23 cellular contexts compared by ENCODE assay signal in genomic region chr7:133675510-133676218, GRCh38.
DNase-seq lines count a peak whose midpoint lies in the region; ATAC-seq and TF ChIP-seq lines count a peak whose summit lies in the region.
"Had no signal": no experiment of that assay in that cellular context is flagged by ENCODE, and none has a peak within 500 bp of the region (broad histone marks: within the 10 kb centered on the region; RNA-seq: fewer than 3 reads in every experiment).

No MANE protein-coding gene starts in this region.

- TF ChIP-seq POLR2A in gastrocnemius medialis (IDR thresholded peaks at IDR 0.05), result no peak

- in situ Hi-C loops in gastrocnemius medialis (cut with MboI; ENCODE audit: low sequenced_read_pairs in 4 of 4), result no loop called here

- H3K36me3 ChIP-seq in gastrocnemius medialis, result no peaks in the 10 kb centered on the region
- H3K36me3 ChIP-seq: BE2C, MG63 had no signal

- ATAC-seq in gastrocnemius medialis (peak; percentile 97 to 99), left cardiac atrium (no peak), GM19035 (IDR thresholded peaks at IDR 0.05; ENCODE audit: unreplicated experiment) (no peak)
- ATAC-seq: GM12878 had no signal

- no peak overlapping the region for H3K4me3 Mint-ChIP-seq in CD14-positive monocyte
- H3K4me3 Mint-ChIP-seq: CD4-positive, alpha-beta T cell; IgD-negative memory B cell had no signal

- H3K4me1 Mint-ChIP-seq in CD14-positive monocyte, result peaks cover 2% of the 10 kb centered on the region

- peak overlapping the region in 1 of 7 donors; percentile 30 for H3K27ac Mint-ChIP-seq in CD14-positive monocyte
- H3K27ac Mint-ChIP-seq: CD4-positive, alpha-beta T cell; IgD-negative memory B cell had no signal

- DNase-seq in NOMO-1 treated with DMSO at 0.1 percent for 48 hours (lab: John Stamatoyannopoulos, UW; ENCODE audit: unreplicated experiment) (peak; percentile 39), NOMO-1 treated with dmso at 0.1 percent for 144 hours (lab: John Stamatoyannopoulos, UW; ENCODE audit: unreplicated experiment) (no peak), RKO (ENCODE audit: low spot score) (peak; percentile 20), epithelial cell of esophagus (ENCODE audit: low read depth) (peak; percentile 65), gastrocnemius medialis (peak in 1 of 2 donors; percentile 13), left cardiac atrium (no peak), CD14-positive monocyte (ENCODE audit: low spot score) (no peak)
- DNase-seq: BE2C; Caco-2; CD4-positive, alpha-beta T cell; GM23248; HCEC 1CT; Karpas-422; MG63; NCI-H187; NCI-H2107; NCI-H226; NCI-H526; Right ventricle myocardium superior had no signal

- peaks cover 6 to 8% of the 10 kb centered on the region in 2 donors for H3K36me3 Mint-ChIP-seq in CD14-positive monocyte

- intact Hi-C loops in gastrocnemius medialis (cut with DNase I; ENCODE audit: low total_unique reads) (loop anchor here (1.0 kb wide), 1 partner anchor 179 kb away; no protein-coding TSS in a partner anchor), left cardiac atrium (cut with DNase I) (no loop called here), CD14-positive monocyte (cut with micrococcal nuclease) (no loop called here)

- H3K9me3 Mint-ChIP-seq in CD14-positive monocyte, result peaks cover 0 to 2% (median 0%) of the 10 kb centered on the region in 7 donors
- H3K9me3 Mint-ChIP-seq: CD4-positive, alpha-beta T cell had no signal

- no peak overlapping the region for H3K27ac ChIP-seq in gastrocnemius medialis
- H3K27ac ChIP-seq: GM23248, SK-N-MC had no signal

- peaks cover 0 to 7% of the 10 kb centered on the region in 2 donors for H3K4me1 ChIP-seq in gastrocnemius medialis
- H3K4me1 ChIP-seq: Caco-2 had no signal

- H3K4me3 ChIP-seq in epithelial cell of esophagus (ENCODE audit: low read length) (no peak overlapping the region), gastrocnemius medialis (no peak overlapping the region)
- H3K4me3 ChIP-seq: GM12878, GM23248, MG63, SK-N-MC had no signal

- no peaks in the 10 kb centered on the region for H3K27me3 Mint-ChIP-seq in CD14-positive monocyte (ENCODE audit: low read depth in 3 of 3)
- H3K27me3 Mint-ChIP-seq: CD4-positive, alpha-beta T cell; IgD-negative memory B cell had no signal

- no peaks in the 10 kb centered on the region for H3K27me3 ChIP-seq in gastrocnemius medialis
- H3K27me3 ChIP-seq: BE2C, MG63 had no signal

- H3K9me3 ChIP-seq in gastrocnemius medialis, result no peaks in the 10 kb centered on the region
- H3K9me3 ChIP-seq: BE2C, Caco-2, MG63 had no signal

- TF ChIP-seq CTCF in epithelial cell of esophagus (IDR thresholded peaks at IDR 0.05; ENCODE audit: insufficient read depth, low read depth, low read length, missing control alignments), result no peak
- TF ChIP-seq CTCF in gastrocnemius medialis (IDR thresholded peaks at IDR 0.05 in 4 of 5, conservative IDR thresholded peaks at IDR 0.05 in 1 of 5), result no peak
- TF ChIP-seq CTCF in CD14-positive monocyte (IDR thresholded peaks at IDR 0.05), result no peak

Comparison
In these comparisons a context has a peak if more than half of its experiments do, and no peak if none do; other contexts are left out.
1. DNase-seq: peak in NOMO-1 treated with DMSO at 0.1 percent for 48 hours (single experiment), RKO (single experiment) and epithelial cell of esophagus (single experiment); none in NOMO-1 treated with dmso at 0.1 percent for 144 hours (single experiment), left cardiac atrium (single experiment) and CD14-positive monocyte (single experiment).
2. ATAC-seq: peak in gastrocnemius medialis (2 of 2); none in left cardiac atrium (0 of 2) and GM19035 (single experiment).